In the genomic region with DNA sequence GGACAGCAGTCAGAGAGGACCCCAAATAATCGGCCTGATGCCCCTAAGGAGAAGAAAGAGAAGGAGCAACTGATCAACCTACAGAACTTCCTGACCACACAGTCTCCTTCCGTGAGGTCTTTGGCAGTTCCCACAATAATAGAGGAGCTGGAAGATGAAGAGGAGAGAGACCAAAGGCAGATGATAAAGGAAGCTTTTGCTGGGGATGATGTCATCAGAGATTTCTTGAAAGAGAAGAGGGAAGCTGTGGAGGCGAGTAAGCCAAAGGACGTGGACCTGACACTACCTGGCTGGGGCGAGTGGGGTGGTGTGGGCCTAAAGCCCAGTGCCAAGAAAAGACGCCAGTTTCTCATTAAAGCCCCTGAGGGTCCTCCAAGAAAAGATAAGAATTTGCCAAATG, we compare ENCODE assay signal across 4 cellular contexts. TPM values are rescaled to one million over a fixed set of nuclear protein-coding genes. Genes with fewer than 3 reads are reported as not detected.
DNase-seq lines count a peak whose midpoint lies in the region; ATAC-seq, FAIRE-seq and TF ChIP-seq lines count a peak whose summit lies in the region.
"Not testable (repeated sequence)": the region's sequence is repeated elsewhere in the genome, so short reads cannot be mapped to it uniquely, and the experiment has no call there.

No MANE protein-coding gene starts in this region.

- 97% methylated on average over 6 of the region's 6 CpGs for WGBS in HepG2 (ENCODE audit: low lambda C conversion rate)

- TF ChIP-seq RAD21 in HepG2 (CRISPR knock-in tag; IDR thresholded peaks at IDR 0.05) = not testable (repeated sequence)

- not testable (repeated sequence) for DNase-seq in T-helper 2 cell treated with Interferon-gamma antibody and Interleukin-4, amounts not matched to agents 5 μg/mL and 100 μg/mL, for 36 hours (ENCODE audit: low spot score); MCF 10A (ENCODE audit: unreplicated experiment); HepG2 (ENCODE audit: low spot score); stimulated activated effector memory CD8-positive, alpha-beta T cell treated with anti-CD3 and anti-CD28 coated beads, Interleukin-12 subunit alpha, Interleukin-12 subunit beta, amount 100 ng/mL, for 72 hours (ENCODE audit: low spot score in 2 of 2)

- CTCF ChIA-PET in MCF 10A (lab: Yijun Ruan, JAX) = interaction anchor here (0.6 to 1.2 kb wide), 3 partner anchors 10 to 118 kb away, joined by 3 to 4 read pairs (median 3); no protein-coding TSS in a partner anchor
- CTCF ChIA-PET in HepG2 (lab: Yijun Ruan, JAX; ENCODE audit: low intra/inter-chr PET ratio, low total read pairs) = not testable (repeated sequence)

- peaks cover 45% of the 10 kb centered on the region for H3K36me3 Mint-ChIP-seq in T-helper 2 cell treated with Interferon-gamma antibody and Interleukin-4, amounts not matched to agents 5 μg/mL and 100 μg/mL, for 36 hours (ENCODE audit: low read depth)
- peaks cover 29% of the 10 kb centered on the region for H3K36me3 Mint-ChIP-seq in MCF 10A (ENCODE audit: insufficient read depth, unreplicated experiment)
- peaks cover 46% of the 10 kb centered on the region for H3K36me3 Mint-ChIP-seq in stimulated activated effector memory CD8-positive, alpha-beta T cell treated with anti-CD3 and anti-CD28 coated beads, Interleukin-12 subunit alpha, Interleukin-12 subunit beta, amount 100 ng/mL, for 72 hours

- not testable (repeated sequence) for H3K9me3 ChIP-seq in HepG2 (ENCODE audit: low read length)

- intact Hi-C loops in MCF 10A (cut with micrococcal nuclease); HepG2 (cut with micrococcal nuclease; ENCODE audit: unreplicated experiment): not testable (repeated sequence)

- H3K4me3 ChIP-seq in HepG2 (replicated peaks in 1 of 3; ENCODE audit: insufficient read depth in 1 of 3, low read depth in 2 of 3, low read length in 3 of 3) = not testable (repeated sequence)

- not testable (repeated sequence) for H4K20me1 ChIP-seq in HepG2 (ENCODE audit: insufficient read depth, low read length)

- not testable (repeated sequence) for H3K27me3 Mint-ChIP-seq in T-helper 2 cell treated with Interferon-gamma antibody and Interleukin-4, amounts not matched to agents 5 μg/mL and 100 μg/mL, for 36 hours (ENCODE audit: low read depth); MCF 10A (ENCODE audit: insufficient read depth, unreplicated experiment)

- not testable (repeated sequence) for H3K4me3 Mint-ChIP-seq in T-helper 2 cell treated with Interferon-gamma antibody and Interleukin-4, amounts not matched to agents 5 μg/mL and 100 μg/mL, for 36 hours; MCF 10A (ENCODE audit: unreplicated experiment); stimulated activated effector memory CD8-positive, alpha-beta T cell treated with anti-CD3 and anti-CD28 coated beads, Interleukin-12 subunit alpha, Interleukin-12 subunit beta, amount 100 ng/mL, for 72 hours

- H3K4me1 ChIP-seq in HepG2 (ENCODE audit: insufficient read depth, low read length) = peaks cover 41% of the 10 kb centered on the region

- POLR2A ChIA-PET in MCF 10A (lab: Yijun Ruan, JAX) = interaction anchor here (0.5 to 1.3 kb wide), 2 partner anchors 18 to 151 kb away, joined by 3 read pairs; partner anchors contain the start of gene ALG11
- POLR2A ChIA-PET in HepG2 (lab: Yijun Ruan, JAX) = not testable (repeated sequence)

- TF ChIP-seq CTCF in MCF 10A (IDR thresholded peaks at IDR 0.05; ENCODE audit: unreplicated experiment); HepG2 (CRISPR knock-in tag; IDR thresholded peaks at IDR 0.05): not testable (repeated sequence)

- in situ Hi-C loops in HepG2 (cut with HindIII; ENCODE audit: extremely low pct_ligation_motif_present, low pct_unique_long_range_greater_than_20kb) = not testable (repeated sequence)

- H3K9ac ChIP-seq in HepG2 (ENCODE audit: insufficient read depth, low read depth, low read length) = not testable (repeated sequence)

- not testable (repeated sequence) for TF ChIP-seq POLR2A in HepG2 (IDR thresholded peaks at IDR 0.05; ENCODE audit: insufficient read depth in 1 of 2, low read depth in 2 of 2, low read length in 2 of 2)

- H2AFZ ChIP-seq in HepG2 (ENCODE audit: low read length) = not testable (repeated sequence)

- BruUV-seq in MCF 10A (replicated peaks; lab: Mats Ljungman, UMichigan) (TSS peak; percentile 5), HepG2 (replicated peaks; lab: Mats Ljungman, UMichigan) (TSS peak; percentile 21)

- not testable (repeated sequence) for H3K4me1 Mint-ChIP-seq in T-helper 2 cell treated with Interferon-gamma antibody and Interleukin-4, amounts not matched to agents 5 μg/mL and 100 μg/mL, for 36 hours (ENCODE audit: low read depth)
- peaks cover 27% of the 10 kb centered on the region for H3K4me1 Mint-ChIP-seq in MCF 10A (ENCODE audit: insufficient read depth, unreplicated experiment)
- peaks cover 39% of the 10 kb centered on the region for H3K4me1 Mint-ChIP-seq in stimulated activated effector memory CD8-positive, alpha-beta T cell treated with anti-CD3 and anti-CD28 coated beads, Interleukin-12 subunit alpha, Interleukin-12 subunit beta, amount 100 ng/mL, for 72 hours

- peak overlapping the region; percentile 7 for H3K27ac Mint-ChIP-seq in T-helper 2 cell treated with Interferon-gamma antibody and Interleukin-4, amounts not matched to agents 5 μg/mL and 100 μg/mL, for 36 hours
- not testable (repeated sequence) for H3K27ac Mint-ChIP-seq in MCF 10A (ENCODE audit: low read depth, unreplicated experiment)
- peak overlapping the region; percentile 41 for H3K27ac Mint-ChIP-seq in stimulated activated effector memory CD8-positive, alpha-beta T cell treated with anti-CD3 and anti-CD28 coated beads, Interleukin-12 subunit alpha, Interleukin-12 subunit beta, amount 100 ng/mL, for 72 hours

- peaks cover 2 to 19% of the 10 kb centered on the region in 2 experiments; a peak in 3 of 5 replicates for H3K36me3 ChIP-seq in HepG2 (replicated peaks in 1 of 2; ENCODE audit: control insufficient read depth in 1 of 2, insufficient read depth in 2 of 2, low read length in 2 of 2)

- not testable (repeated sequence) for H3K4me2 ChIP-seq in HepG2 (ENCODE audit: low read depth, low read length)

- TF ChIP-seq EP300 in HepG2 (IDR thresholded peaks at IDR 0.05; ENCODE audit: low read depth in 2 of 2, low read length in 2 of 2); HepG2 (CRISPR knock-in tag; IDR thresholded peaks at IDR 0.05; ENCODE audit: borderline replicate concordance): not testable (repeated sequence)

- H3K27me3 ChIP-seq in HepG2 (ENCODE audit: control insufficient read depth in 1 of 2, insufficient read depth in 2 of 2, low read length in 2 of 2) = not testable (repeated sequence)

- not testable (repeated sequence) for H3K27ac ChIP-seq in HepG2 (ENCODE audit: extremely low read length, insufficient read depth, low read length)

- FAIRE-seq in HepG2 (lab: Jason Lieb, UNC) = not testable (repeated sequence)

- H3K9me3 Mint-ChIP-seq in T-helper 2 cell treated with Interferon-gamma antibody and Interleukin-4, amounts not matched to agents 5 μg/mL and 100 μg/mL, for 36 hours; stimulated activated effector memory CD8-positive, alpha-beta T cell treated with anti-CD3 and anti-CD28 coated beads, Interleukin-12 subunit alpha, Interleukin-12 subunit beta, amount 100 ng/mL, for 72 hours: not testable (repeated sequence)
- H3K9me3 Mint-ChIP-seq in MCF 10A (ENCODE audit: unreplicated experiment) = peaks cover 13% of the 10 kb centered on the region

- H3K79me2 ChIP-seq in HepG2 (ENCODE audit: insufficient read depth, low read length) = peaks cover 13% of the 10 kb centered on the region

- not testable (repeated sequence) for ATAC-seq in HepG2; stimulated activated effector memory CD8-positive, alpha-beta T cell treated with anti-CD3 and anti-CD28 coated beads, Interleukin-12 subunit alpha, Interleukin-12 subunit beta, amount 100 ng/mL, for 72 hours

RNA-seq across cellular contexts. Expression of gene UTP14C, which starts 5.9 kb away (rescaled TPM):
- 14.6 and 17.9 TPM in 2 replicates for total RNA-seq in MCF 10A (2022)
- 11.0 and 12.2 TPM in 2 replicates for total RNA-seq in HepG2 (2016; rRNA removed; fragmentation: Illumina TruSeq; extraction: Trizol)
- total RNA-seq in HepG2 (2016; cell fraction: cytosol; rRNA removed; fragmentation: Illumina TruSeq; extraction: Trizol; ENCODE audit: low read depth) = 0.71 and 0.88 TPM in 2 replicates
- total RNA-seq in HepG2 (2016; cell fraction: insoluble cytoplasmic fraction; rRNA removed; fragmentation: Illumina TruSeq; extraction: Trizol) = 10.2 and 12.1 TPM in 2 replicates
- total RNA-seq in HepG2 (2016; cell fraction: membrane; rRNA removed; fragmentation: Illumina TruSeq; extraction: Trizol) = 4.4 and 4.7 TPM in 2 replicates
- total RNA-seq in HepG2 (2016; cell fraction: nucleus; rRNA removed; fragmentation: Illumina TruSeq; extraction: Trizol) = 13.5 and 14.9 TPM in 2 replicates
- polyA plus RNA-seq in HepG2 (2011; rRNA removed) = 7.0 and 8.8 TPM in 2 replicates
- 4.3 and 6.8 TPM in 2 replicates for polyA plus RNA-seq in HepG2 (2011; cell fraction: cytosol; rRNA removed)
- polyA plus RNA-seq in HepG2 (2011; cell fraction: nucleus; rRNA removed) = 2.9 and 3.7 TPM in 2 replicates
- polyA plus RNA-seq in HepG2 (2012) = 7.5 and 9.1 TPM in 2 replicates
- polyA plus RNA-seq in HepG2 (2016; cell fraction: cytosol; fragmentation: Illumina TruSeq; extraction: Trizol; ENCODE audit: low read depth) = 0.44 and 0.53 TPM in 2 replicates
- polyA plus RNA-seq in HepG2 (2016; cell fraction: insoluble cytoplasmic fraction; fragmentation: Illumina TruSeq; extraction: Trizol; ENCODE audit: low read depth) = 7.8 and 8.1 TPM in 2 replicates
- 1.1 and 1.5 TPM in 2 replicates for polyA plus RNA-seq in HepG2 (2016; cell fraction: membrane; fragmentation: Illumina TruSeq; extraction: Trizol; ENCODE audit: low read depth)
- 12.9 and 16.2 TPM in 2 replicates for polyA plus RNA-seq in HepG2 (2016; cell fraction: nucleus; fragmentation: Illumina TruSeq; extraction: Trizol; ENCODE audit: insufficient read depth, low read depth)
- polyA minus RNA-seq in HepG2 (2011; rRNA and poly(A)+ RNA removed; ENCODE audit: low replicate concordance) = 4.6 and 7.0 TPM in 2 replicates
- polyA minus RNA-seq in HepG2 (2011; cell fraction: cytosol; rRNA and poly(A)+ RNA removed) = 8.8 and 10.3 TPM in 2 replicates
- 10.0 and 14.9 TPM in 2 replicates for polyA minus RNA-seq in HepG2 (2011; cell fraction: nucleus; rRNA and poly(A)+ RNA removed)

RNA-seq across cellular contexts. Expression of gene ALG11, which starts 18.2 kb away (rescaled TPM):
- 33.3 and 39.3 TPM in 2 replicates for total RNA-seq in MCF 10A (2022)
- total RNA-seq in HepG2 (2016; rRNA removed; fragmentation: Illumina TruSeq; extraction: Trizol) = 25.4 and 27.9 TPM in 2 replicates
- total RNA-seq in HepG2 (2016; cell fraction: cytosol; rRNA removed; fragmentation: Illumina TruSeq; extraction: Trizol; ENCODE audit: low read depth) = 3.5 and 4.5 TPM in 2 replicates
- 21.3 and 28.9 TPM in 2 replicates for total RNA-seq in HepG2 (2016; cell fraction: insoluble cytoplasmic fraction; rRNA removed; fragmentation: Illumina TruSeq; extraction: Trizol)
- total RNA-seq in HepG2 (2016; cell fraction: membrane; rRNA removed; fragmentation: Illumina TruSeq; extraction: Trizol) = 7.5 and 8.2 TPM in 2 replicates
- total RNA-seq in HepG2 (2016; cell fraction: nucleus; rRNA removed; fragmentation: Illumina TruSeq; extraction: Trizol) = 38.9 and 48.6 TPM in 2 replicates
- 12.0 and 14.7 TPM in 2 replicates for polyA plus RNA-seq in HepG2 (2011; rRNA removed)
- polyA plus RNA-seq in HepG2 (2011; cell fraction: cytosol; rRNA removed) = 5.7 and 9.7 TPM in 2 replicates
- polyA plus RNA-seq in HepG2 (2011; cell fraction: nucleus; rRNA removed) = 10.5 and 11.6 TPM in 2 replicates
- polyA plus RNA-seq in HepG2 (2012) = 24.5 and 36.1 TPM in 2 replicates
- polyA plus RNA-seq in HepG2 (2016; cell fraction: cytosol; fragmentation: Illumina TruSeq; extraction: Trizol; ENCODE audit: low read depth) = 3.2 and 4.3 TPM in 2 replicates
- 13.7 and 16.7 TPM in 2 replicates for polyA plus RNA-seq in HepG2 (2016; cell fraction: insoluble cytoplasmic fraction; fragmentation: Illumina TruSeq; extraction: Trizol; ENCODE audit: low read depth)
- 4.4 and 4.9 TPM in 2 replicates for polyA plus RNA-seq in HepG2 (2016; cell fraction: membrane; fragmentation: Illumina TruSeq; extraction: Trizol; ENCODE audit: low read depth)
- 43.5 and 45.8 TPM in 2 replicates for polyA plus RNA-seq in HepG2 (2016; cell fraction: nucleus; fragmentation: Illumina TruSeq; extraction: Trizol; ENCODE audit: insufficient read depth, low read depth)
- 5.8 and 14.8 TPM in 2 replicates for polyA minus RNA-seq in HepG2 (2011; rRNA and poly(A)+ RNA removed; ENCODE audit: low replicate concordance)
- 14.0 and 18.1 TPM in 2 replicates for polyA minus RNA-seq in HepG2 (2011; cell fraction: cytosol; rRNA and poly(A)+ RNA removed)
- polyA minus RNA-seq in HepG2 (2011; cell fraction: nucleus; rRNA and poly(A)+ RNA removed) = 39.9 and 41.6 TPM in 2 replicates

RNA-seq across cellular contexts. Expression of gene ATP7B, which starts 19.2 kb away (rescaled TPM):
- total RNA-seq in MCF 10A (2022) (3.2 and 5.3 TPM in 2 replicates), HepG2 (2016; rRNA removed; fragmentation: Illumina TruSeq; extraction: Trizol) (39.6 and 57.4 TPM in 2 replicates)
- 10.1 and 11.9 TPM in 2 replicates for total RNA-seq in HepG2 (2016; cell fraction: cytosol; rRNA removed; fragmentation: Illumina TruSeq; extraction: Trizol; ENCODE audit: low read depth)
- 33.4 and 54.9 TPM in 2 replicates for total RNA-seq in HepG2 (2016; cell fraction: insoluble cytoplasmic fraction; rRNA removed; fragmentation: Illumina TruSeq; extraction: Trizol)
- 16.7 and 17.9 TPM in 2 replicates for total RNA-seq in HepG2 (2016; cell fraction: membrane; rRNA removed; fragmentation: Illumina TruSeq; extraction: Trizol)
- total RNA-seq in HepG2 (2016; cell fraction: nucleus; rRNA removed; fragmentation: Illumina TruSeq; extraction: Trizol) = 94.0 and 111 TPM in 2 replicates
- polyA plus RNA-seq in HepG2 (2011; rRNA removed) = 31.8 and 42.1 TPM in 2 replicates
- 20.2 and 23.3 TPM in 2 replicates for polyA plus RNA-seq in HepG2 (2011; cell fraction: cytosol; rRNA removed)
- polyA plus RNA-seq in HepG2 (2011; cell fraction: nucleus; rRNA removed) = 94.2 and 94.4 TPM in 2 replicates
- polyA plus RNA-seq in HepG2 (2012) = 25.2 and 29.1 TPM in 2 replicates
- polyA plus RNA-seq in HepG2 (2016; cell fraction: cytosol; fragmentation: Illumina TruSeq; extraction: Trizol; ENCODE audit: low read depth) = 2.3 and 2.5 TPM in 2 replicates
- polyA plus RNA-seq in HepG2 (2016; cell fraction: insoluble cytoplasmic fraction; fragmentation: Illumina TruSeq; extraction: Trizol; ENCODE audit: low read depth) = 19.5 and 23.2 TPM in 2 replicates
- 4.8 and 6.1 TPM in 2 replicates for polyA plus RNA-seq in HepG2 (2016; cell fraction: membrane; fragmentation: Illumina TruSeq; extraction: Trizol; ENCODE audit: low read depth)
- 81.9 and 85.2 TPM in 2 replicates for polyA plus RNA-seq in HepG2 (2016; cell fraction: nucleus; fragmentation: Illumina TruSeq; extraction: Trizol; ENCODE audit: insufficient read depth, low read depth)
- polyA minus RNA-seq in HepG2 (2011; rRNA and poly(A)+ RNA removed; ENCODE audit: low replicate concordance) = 4.3 and 98.2 TPM in 2 replicates
- polyA minus RNA-seq in HepG2 (2011; cell fraction: cytosol; rRNA and poly(A)+ RNA removed) = 26.0 and 31.1 TPM in 2 replicates
- polyA minus RNA-seq in HepG2 (2011; cell fraction: nucleus; rRNA and poly(A)+ RNA removed) = 161 and 194 TPM in 2 replicates
